23 cellular contexts compared by ENCODE assay signal in genomic region chr12:104369708-104370107, GRCh38.
A peak's percentile ranks its signal among the peaks of the same experiment; 100 is the strongest.
DNase-seq lines count a peak whose midpoint lies in the region; ATAC-seq, FAIRE-seq and TF ChIP-seq lines count a peak whose summit lies in the region.
"Had no signal": no experiment of that assay in that cellular context is flagged by ENCODE, and none has a peak within 500 bp of the region (broad histone marks: within the 10 kb centered on the region; RNA-seq: fewer than 3 reads in every experiment).

No MANE protein-coding gene starts in this region.

- H3K27me3 Mint-ChIP-seq in activated CD8-positive, alpha-beta memory T cell treated with anti-CD3 and anti-CD28 coated beads, Interleukin-2, amount 10 ng/mL, durations not matched to agents 7 days and 5 days, result no peaks in the 10 kb centered on the region
- H3K27me3 Mint-ChIP-seq in WTC11 (ENCODE audit: low read depth), result peaks cover 3% of the 10 kb centered on the region; the same call in 1 of the 2 replicates
- H3K27me3 Mint-ChIP-seq: B cell; CD4-positive, alpha-beta T cell had no signal

- H3K4me1 ChIP-seq in HCT116 (ENCODE audit: control insufficient read depth in 1 of 2, insufficient read depth in 2 of 2, low read length in 2 of 2) (peaks cover 6 to 16% of the 10 kb centered on the region in 2 experiments; a peak in 3 of 4 replicates), H1 (replicated peaks in 1 of 4; ENCODE audit: control insufficient read depth in 3 of 4, insufficient read depth in 4 of 4, low read length in 3 of 4) (peaks cover 12 to 22% (median 17%) of the 10 kb centered on the region in 4 experiments; a peak in 5 of 7 replicates), colonic mucosa (no peaks in the 10 kb centered on the region)
- H3K4me1 ChIP-seq: Caco-2 had no signal

- no peak overlapping the region for H2BK20ac ChIP-seq in H1 (ENCODE audit: low read length)

- ATAC-seq in activated CD8-positive, alpha-beta memory T cell treated with anti-CD3 and anti-CD28 coated beads, Interleukin-2, amount 10 ng/mL, durations not matched to agents 7 days and 5 days, result no peak
- no peak for ATAC-seq in HCT116
- ATAC-seq in WTC11, result no peak
- no peak for ATAC-seq in GM18909 (IDR thresholded peaks at IDR 0.05; ENCODE audit: poor library complexity, unreplicated experiment)
- ATAC-seq: A549; CD8-positive, alpha-beta T cell had no signal

- no peak for TF ChIP-seq CTCF in HCT116 (IDR thresholded peaks at IDR 0.05 in 2 of 3, conservative IDR thresholded peaks at IDR 0.05 in 1 of 3; ENCODE audit: borderline replicate concordance in 1 of 3, insufficient read depth in 1 of 3, low read depth in 2 of 3, low read length in 2 of 3)
- TF ChIP-seq CTCF in WTC11 (IDR thresholded peaks at IDR 0.05), result no peak
- no peak for TF ChIP-seq CTCF in H1 (IDR thresholded peaks at IDR 0.05; ENCODE audit: control extremely low read depth in 1 of 3, insufficient read depth in 1 of 3, low read depth in 1 of 3, low read length in 3 of 3)
- TF ChIP-seq CTCF in dorsolateral prefrontal cortex (IDR thresholded peaks at IDR 0.05 in 54 of 56, conservative IDR thresholded peaks at IDR 0.05 in 2 of 56; ENCODE audit: low read depth in 1 of 56, partially characterized antibody in 56 of 56), result no peak
- TF ChIP-seq CTCF in colonic mucosa (IDR thresholded peaks at IDR 0.05), result no peak

- TF ChIP-seq POLR2A in HCT116 (IDR thresholded peaks at IDR 0.05; ENCODE audit: borderline replicate concordance, extremely low read depth, insufficient read depth, insufficient read length) (no peak), H1 (IDR thresholded peaks at IDR 0.05; ENCODE audit: control extremely low read depth in 1 of 2, low read depth in 2 of 2, low read length in 2 of 2) (no peak)

- no peak overlapping the region for H2BK15ac ChIP-seq in H1 (ENCODE audit: low read length)

- H2AK5ac ChIP-seq in H1 (ENCODE audit: low read depth, low read length), result no peak overlapping the region

- RAD21 ChIA-PET in HCT116 (lab: Charles Lee; ENCODE audit: low non-redundant PET in 1 of 2, low total read pairs in 2 of 2, uncharacterized antibody in 2 of 2, unreplicated experiment in 2 of 2), result no interaction called here

- no peaks in the 10 kb centered on the region; the same call in 1 of the 2 replicates for H3K23me2 ChIP-seq in H1 (ENCODE audit: low read depth, low read length)

- WGBS in H1 (ENCODE audit: extremely low coverage in 1 of 2, insufficient coverage in 1 of 2, insufficient read length in 1 of 2, insufficient replicate concordance in 2 of 2, low coverage in 1 of 2, low lambda C conversion rate in 2 of 2, missing lambda C conversion rate in 1 of 2), 2 experiments, result 89% methylated on average over 1 of the region's 2 CpGs; no CpG with 5 or more reads in 1 of the 2 experiments

- H3K4me2 ChIP-seq in HCT116 (ENCODE audit: low read length) (no peak overlapping the region), H1 (ENCODE audit: insufficient read depth in 1 of 2, low read depth in 2 of 2, low read length in 2 of 2) (no peak overlapping the region)
- H3K4me2 ChIP-seq: A549; BLaER1 treated with 17β-estradiol and CSF1 and Interleukin-3, amounts not matched to agents 10 nM and 100 nM had no signal

- no peak for TF ChIP-seq RAD21 in HCT116 (IDR thresholded peaks at IDR 0.05; ENCODE audit: low read depth)
- TF ChIP-seq RAD21 in H1 (IDR thresholded peaks at IDR 0.05 in 1 of 2, conservative IDR thresholded peaks at IDR 0.05 in 1 of 2; ENCODE audit: low read depth in 2 of 2, low read length in 2 of 2), result no peak

- no peak for FAIRE-seq in H1 (lab: Jason Lieb, UNC)
- FAIRE-seq: A549, D721Med, G401.6, GM12891 had no signal

- H3K9me3 ChIP-seq in HCT116 (ENCODE audit: control insufficient read depth in 1 of 2, insufficient read depth in 1 of 2, low read depth in 1 of 2, low read length in 2 of 2) (peaks cover 3 to 10% of the 10 kb centered on the region in 2 experiments; a peak in 2 of 4 replicates), H1 (ENCODE audit: insufficient read depth in 2 of 2, low read depth in 1 of 2, low read length in 1 of 2) (peaks cover 12 to 14% of the 10 kb centered on the region in 2 experiments), colonic mucosa (no peaks in the 10 kb centered on the region)

- H4K91ac ChIP-seq in H1 (replicated peaks; ENCODE audit: insufficient read length, low read length), result no peak overlapping the region

- H3K9me3 Mint-ChIP-seq in activated CD8-positive, alpha-beta memory T cell treated with anti-CD3 and anti-CD28 coated beads, Interleukin-2, amount 10 ng/mL, durations not matched to agents 7 days and 5 days (ENCODE audit: low read depth), result peaks cover 2% of the 10 kb centered on the region
- peaks cover 32% of the 10 kb centered on the region for H3K9me3 Mint-ChIP-seq in WTC11
- H3K9me3 Mint-ChIP-seq: CD4-positive, alpha-beta T cell had no signal

- H2AFZ ChIP-seq in HCT116 (ENCODE audit: low read depth, low read length, poor library complexity, severe bottlenecking) (no peak overlapping the region), H1 (ENCODE audit: low read length) (no peak overlapping the region)

- H3K36me3 ChIP-seq in HCT116 (ENCODE audit: control insufficient read depth in 1 of 2, insufficient read depth in 2 of 2, low read length in 2 of 2) (no peaks in the 10 kb centered on the region), H1 (ENCODE audit: control insufficient read depth in 2 of 4, insufficient read depth in 4 of 4, low read length in 3 of 4) (no peaks in the 10 kb centered on the region), colonic mucosa (no peaks in the 10 kb centered on the region)

- no peak overlapping the region for H3K27ac Mint-ChIP-seq in activated CD8-positive, alpha-beta memory T cell treated with anti-CD3 and anti-CD28 coated beads, Interleukin-2, amount 10 ng/mL, durations not matched to agents 7 days and 5 days
- H3K27ac Mint-ChIP-seq in WTC11, result no peak overlapping the region
- H3K27ac Mint-ChIP-seq: B cell; CD4-positive, alpha-beta T cell; CD8-positive, alpha-beta T cell had no signal

- no peaks in the 10 kb centered on the region for H3K79me1 ChIP-seq in H1 (ENCODE audit: low read depth, low read length)

- peaks cover 4% of the 10 kb centered on the region for H3K36me3 Mint-ChIP-seq in activated CD8-positive, alpha-beta memory T cell treated with anti-CD3 and anti-CD28 coated beads, Interleukin-2, amount 10 ng/mL, durations not matched to agents 7 days and 5 days
- peaks cover 24% of the 10 kb centered on the region for H3K36me3 Mint-ChIP-seq in WTC11
- H3K36me3 Mint-ChIP-seq: CD8-positive, alpha-beta T cell had no signal

- no peak overlapping the region for H2BK12ac ChIP-seq in H1 (ENCODE audit: low read depth, low read length)

- no peak overlapping the region for H3K23ac ChIP-seq in H1 (ENCODE audit: insufficient read length)

- H4K5ac ChIP-seq in H1 (ENCODE audit: insufficient read length, low read depth, low read length), result no peak overlapping the region

- H3K4me3 ChIP-seq in HCT116 (replicated peaks in 1 of 2; ENCODE audit: low read depth in 1 of 2, low read length in 2 of 2), result no peak overlapping the region
- no peak overlapping the region for H3K4me3 ChIP-seq in H1 (ENCODE audit: extremely low read depth in 1 of 4, insufficient read depth in 2 of 4, low read depth in 3 of 4, low read length in 4 of 4)
- no peak overlapping the region for H3K4me3 ChIP-seq in dorsolateral prefrontal cortex
- no peak overlapping the region for H3K4me3 ChIP-seq in colonic mucosa
- H3K4me3 ChIP-seq: A549; BLaER1 treated with 17β-estradiol and CSF1 and Interleukin-3, amounts not matched to agents 10 nM and 100 nM had no signal

- H3K9ac ChIP-seq in HCT116 (ENCODE audit: low read length) (no peak overlapping the region), H1 (replicated peaks in 1 of 4; ENCODE audit: extremely low read depth in 1 of 4, low read depth in 3 of 4, low read length in 3 of 4) (no peak overlapping the region), colonic mucosa (ENCODE audit: low read depth in 2 of 2, low read length in 2 of 2) (no peak overlapping the region)
- H3K9ac ChIP-seq: BLaER1 treated with 17β-estradiol and CSF1 and Interleukin-3, amounts not matched to agents 10 nM and 100 nM had no signal

- no peak overlapping the region for H2BK120ac ChIP-seq in H1 (replicated peaks; ENCODE audit: low read depth, low read length)

- H4K8ac ChIP-seq in H1 (ENCODE audit: extremely low read depth, insufficient read depth, low read length), result no peak overlapping the region

- no peak overlapping the region for H2BK5ac ChIP-seq in H1 (ENCODE audit: low read depth, low read length)

- H3K4me1 Mint-ChIP-seq in activated CD8-positive, alpha-beta memory T cell treated with anti-CD3 and anti-CD28 coated beads, Interleukin-2, amount 10 ng/mL, durations not matched to agents 7 days and 5 days, result peaks cover 18% of the 10 kb centered on the region
- peaks cover 31% of the 10 kb centered on the region for H3K4me1 Mint-ChIP-seq in WTC11

- CTCF ChIA-PET in activated CD8-positive, alpha-beta memory T cell treated with anti-CD3 and anti-CD28 coated beads, Interleukin-2, amount 10 ng/mL, durations not matched to agents 7 days and 5 days (lab: Charles Lee), result interaction anchor here (3.9 kb wide), 1 partner anchor 11 kb away, joined by 13 read pairs; no protein-coding TSS in a partner anchor
- CTCF ChIA-PET in HCT116 (lab: Charles Lee) (no interaction called here), WTC11 (lab: Charles Lee) (no interaction called here), H1 (lab: Charles Lee; ENCODE audit: partially characterized antibody) (interaction anchor here (1.0 to 1.1 kb wide), 3 partner anchors 20 to 461 kb away, joined by 3 to 4 read pairs (median 3); no protein-coding TSS in a partner anchor)

- no peak overlapping the region for H3K4me3 Mint-ChIP-seq in activated CD8-positive, alpha-beta memory T cell treated with anti-CD3 and anti-CD28 coated beads, Interleukin-2, amount 10 ng/mL, durations not matched to agents 7 days and 5 days
- no peak overlapping the region for H3K4me3 Mint-ChIP-seq in WTC11
- H3K4me3 Mint-ChIP-seq: B cell; CD4-positive, alpha-beta T cell; CD8-positive, alpha-beta T cell had no signal

- TF ChIP-seq EP300 in H1 (IDR thresholded peaks at IDR 0.05; ENCODE audit: borderline replicate concordance in 1 of 2, low read depth in 2 of 2, low read length in 2 of 2), result no peak

- peak; percentile 1 for DNase-seq in activated CD8-positive, alpha-beta memory T cell treated with anti-CD3 and anti-CD28 coated beads for 24 hours
- no peak for DNase-seq in activated CD8-positive, alpha-beta memory T cell treated with anti-CD3 and anti-CD28 coated beads, Interleukin-2, amount 10 ng/mL, durations not matched to agents 7 days and 5 days
- DNase-seq in HCT116 (ENCODE audit: low read depth, low spot score), result no peak
- DNase-seq in WTC11 (ENCODE audit: low spot score), result no peak
- DNase-seq in H1 (ENCODE audit: low read depth in 1 of 2, low spot score in 2 of 2), result no peak
- DNase-seq in dorsolateral prefrontal cortex, result no peak
- no peak for DNase-seq in colonic mucosa
- DNase-seq: AML-193; Caco-2; Calu3; CD4-positive, alpha-beta T cell; CD8-positive, alpha-beta T cell; DMS79 treated with DMSO at 0.1 percent for 48 hours; GF-D8 had no signal

- POLR2A ChIA-PET in HCT116 (lab: Charles Lee) (no interaction called here), WTC11 (lab: Charles Lee) (no interaction called here), H1 (lab: Charles Lee; ENCODE audit: partially characterized antibody) (no interaction called here)

- H3K4ac ChIP-seq in H1 (replicated peaks; ENCODE audit: insufficient read length, low read depth, low read length), result no peak overlapping the region

- H4K20me1 ChIP-seq in HCT116 (ENCODE audit: insufficient read depth), result no peaks in the 10 kb centered on the region
- no peaks in the 10 kb centered on the region for H4K20me1 ChIP-seq in H1 (replicated peaks in 1 of 2; ENCODE audit: control insufficient read depth in 1 of 2, insufficient read depth in 2 of 2, low read length in 2 of 2)
- H4K20me1 ChIP-seq: BLaER1 treated with 17β-estradiol and CSF1 and Interleukin-3, amounts not matched to agents 10 nM and 100 nM had no signal

- no peaks in the 10 kb centered on the region for H3K9me2 ChIP-seq in HCT116 (ENCODE audit: insufficient read depth)

- intact Hi-C loops in HCT116 (cut with micrococcal nuclease) (loop anchor here (10.0 kb wide), 1 partner anchor 315 kb away; the partner anchor contains the start of gene GLT8D2), dorsolateral prefrontal cortex (cut with DNase I) (no loop called here), colonic mucosa (cut with DNase I) (no loop called here)

- H3K27me3 ChIP-seq in HCT116 (ENCODE audit: insufficient read depth, low read length) (no peaks in the 10 kb centered on the region), H1 (replicated peaks in 1 of 4; ENCODE audit: control insufficient read depth in 3 of 4, extremely low read depth in 1 of 4, insufficient read depth in 3 of 4, low read length in 3 of 4) (no peaks in the 10 kb centered on the region), dorsolateral prefrontal cortex (no peaks in the 10 kb centered on the region), colonic mucosa (no peaks in the 10 kb centered on the region)
- H3K27me3 ChIP-seq: BLaER1 treated with 17β-estradiol and CSF1 and Interleukin-3, amounts not matched to agents 10 nM and 100 nM had no signal

- H3K27ac ChIP-seq in HCT116 (ENCODE audit: low read depth, low read length) (no peak overlapping the region), H1 (ENCODE audit: low read depth, low read length) (no peak overlapping the region), dorsolateral prefrontal cortex (no peak overlapping the region), colonic mucosa (no peak overlapping the region)
- H3K27ac ChIP-seq: 22Rv1; BLaER1 treated with 17β-estradiol and CSF1 and Interleukin-3, amounts not matched to agents 10 nM and 100 nM; C4-2B had no signal

- H3K56ac ChIP-seq in H1 (replicated peaks; ENCODE audit: insufficient read length, low read depth, low read length), result no peak overlapping the region

- no peaks in the 10 kb centered on the region for H3K79me2 ChIP-seq in HCT116 (ENCODE audit: insufficient read depth, low read length)
- no peaks in the 10 kb centered on the region for H3K79me2 ChIP-seq in H1 (ENCODE audit: control insufficient read depth in 1 of 2, insufficient read depth in 2 of 2, low read length in 2 of 2)

- H3K18ac ChIP-seq in H1 (ENCODE audit: extremely low read depth, low read length), result no peak overlapping the region

- no TSS peak for BruUV-seq in HCT116 (replicated peaks; lab: Mats Ljungman, UMichigan)

- H3K14ac ChIP-seq in H1 (ENCODE audit: insufficient read length), result no peak overlapping the region

Comparison
In these comparisons a context has a peak if more than half of its experiments do, and no peak if none do; other contexts are left out.
1. CTCF ChIA-PET loops: an anchor here in activated CD8-positive, alpha-beta memory T cell treated with anti-CD3 and anti-CD28 coated beads, Interleukin-2, amount 10 ng/mL, durations not matched to agents 7 days and 5 days (3.9 kb wide) and H1 (1.0 to 1.1 kb wide); none called in HCT116 and WTC11.